ENCODE assay signal across 12 cellular contexts in genomic region chr2:13652531-13653313, GRCh38.
A peak's percentile ranks its signal among the peaks of the same experiment; 100 is the strongest.
DNase-seq lines count a peak whose midpoint lies in the region; ATAC-seq, FAIRE-seq and TF ChIP-seq lines count a peak whose summit lies in the region.
"Had no signal": no experiment of that assay in that cellular context is flagged by ENCODE, and none has a peak within 500 bp of the region (broad histone marks: within the 10 kb centered on the region; RNA-seq: fewer than 3 reads in every experiment).

No MANE protein-coding gene starts in this region.

- 50% methylated on average over 2 of the region's 2 CpGs for WGBS in GM12878 (ENCODE audit: insufficient coverage, insufficient replicate concordance, low lambda C conversion rate, missing lambda C conversion rate)

- no peaks in the 10 kb centered on the region for H4K20me1 ChIP-seq in GM12878 (ENCODE audit: control insufficient read depth, insufficient read depth)
- H4K20me1 ChIP-seq: BLaER1 had no signal

- H3K27ac ChIP-seq in GM12878 (ENCODE audit: control insufficient read depth, insufficient read depth) (no peak overlapping the region), tibial artery (no peak overlapping the region)
- H3K27ac ChIP-seq: BLaER1, neutrophil had no signal

- TF ChIP-seq CTCF in activated CD8-positive, alpha-beta T cell treated with anti-CD3 and anti-CD28 coated beads for 36 hours (IDR thresholded peaks at IDR 0.05): no peak
- TF ChIP-seq CTCF in GM12878 (IDR thresholded peaks at IDR 0.05 in 2 of 3, conservative IDR thresholded peaks at IDR 0.05 in 1 of 3; ENCODE audit: control insufficient read depth in 2 of 3, extremely low read depth in 1 of 3, insufficient read depth in 1 of 3, low read depth in 3 of 3, low read length in 3 of 3) (no peak), tibial artery (IDR thresholded peaks at IDR 0.05) (no peak)

- POLR2A ChIA-PET in activated CD8-positive, alpha-beta T cell treated with anti-CD3 and anti-CD28 coated beads for 36 hours (lab: Charles Lee): no interaction called here
- POLR2A ChIA-PET in activated CD8-positive, alpha-beta T cell treated with anti-CD3 and anti-CD28 coated beads, Interleukin-2, amount 10 ng/mL, durations not matched to agents 7 days and 5 days (lab: Charles Lee): no interaction called here
- POLR2A ChIA-PET in GM12878 (lab: Charles Lee): interaction anchor here (1.6 kb wide), 1 partner anchor 14 kb away, joined by 4 read pairs; no protein-coding TSS in a partner anchor

- no peak for TF ChIP-seq EP300 in GM12878 (IDR thresholded peaks at IDR 0.05; ENCODE audit: borderline replicate concordance in 1 of 2, control insufficient read depth in 1 of 2, low read depth in 2 of 2, low read length in 2 of 2)

- peak; percentile 25 for DNase-seq in activated CD8-positive, alpha-beta T cell treated with anti-CD3 and anti-CD28 coated beads for 36 hours
- no peak for DNase-seq in activated CD8-positive, alpha-beta T cell treated with anti-CD3 and anti-CD28 coated beads, Interleukin-2, amount 10 ng/mL, durations not matched to agents 7 days and 5 days
- peak; percentile 92 for DNase-seq in HT1080 (ENCODE audit: low read depth)
- no peak for DNase-seq in GM12878 (ENCODE audit: low read depth, low spot score)
- no peak for DNase-seq in stimulated activated effector memory CD8-positive, alpha-beta T cell treated with anti-CD3 and anti-CD28 coated beads, Interleukin-12 subunit alpha, Interleukin-12 subunit beta, amount 100 ng/mL, for 72 hours (ENCODE audit: low spot score in 2 of 2)
- DNase-seq in tibial artery: no peak
- no peak for DNase-seq in SKM-1 (lab: John Stamatoyannopoulos, UW; ENCODE audit: unreplicated experiment)
- DNase-seq in left lobe of liver (ENCODE audit: low spot score): no peak
- DNase-seq: activated CD4-positive, CD25-positive, alpha-beta regulatory T cell; NCI-H2107 had no signal

- SMC1A ChIA-PET in GM12878 (lab: Charles Lee; ENCODE audit: uncharacterized antibody, unreplicated experiment): interaction anchor here (0.8 to 1.3 kb wide), 3 partner anchors 14 to 76 kb away, joined by 3 to 6 read pairs (median 3); no protein-coding TSS in a partner anchor

- no peak overlapping the region for H3K9ac ChIP-seq in GM12878 (ENCODE audit: control insufficient read depth, insufficient read depth, low read length)
- H3K9ac ChIP-seq: BLaER1 had no signal

- TF ChIP-seq RAD21 in GM12878 (IDR thresholded peaks at IDR 0.05; ENCODE audit: insufficient read depth, low read depth, low read length): no peak

- TF ChIP-seq POLR2A in GM12878 (IDR thresholded peaks at IDR 0.05; ENCODE audit: low read depth, low read length): no peak

- no peaks in the 10 kb centered on the region for H3K79me2 ChIP-seq in GM12878 (ENCODE audit: control insufficient read depth, insufficient read depth, low read length)

- no peaks in the 10 kb centered on the region for H3K36me3 Mint-ChIP-seq in activated CD8-positive, alpha-beta T cell treated with anti-CD3 and anti-CD28 coated beads for 36 hours (ENCODE audit: low read depth)
- H3K36me3 Mint-ChIP-seq in activated CD8-positive, alpha-beta T cell treated with anti-CD3 and anti-CD28 coated beads, Interleukin-2, amount 10 ng/mL, durations not matched to agents 7 days and 5 days (ENCODE audit: low read depth): no peaks in the 10 kb centered on the region
- no peaks in the 10 kb centered on the region for H3K36me3 Mint-ChIP-seq in stimulated activated effector memory CD8-positive, alpha-beta T cell treated with anti-CD3 and anti-CD28 coated beads, Interleukin-12 subunit alpha, Interleukin-12 subunit beta, amount 100 ng/mL, for 72 hours

- H3K4me1 ChIP-seq in GM12878 (ENCODE audit: control insufficient read depth, insufficient read depth, low read length) (peaks cover 5% of the 10 kb centered on the region; the same call in 1 of the 2 replicates), tibial artery (no peaks in the 10 kb centered on the region)
- H3K4me1 ChIP-seq: BLaER1 had no signal

- H3K27me3 Mint-ChIP-seq in activated CD8-positive, alpha-beta T cell treated with anti-CD3 and anti-CD28 coated beads for 36 hours: no peaks in the 10 kb centered on the region
- no peaks in the 10 kb centered on the region for H3K27me3 Mint-ChIP-seq in activated CD8-positive, alpha-beta T cell treated with anti-CD3 and anti-CD28 coated beads, Interleukin-2, amount 10 ng/mL, durations not matched to agents 7 days and 5 days (ENCODE audit: low read depth)

- no peak overlapping the region for H3K27ac Mint-ChIP-seq in activated CD8-positive, alpha-beta T cell treated with anti-CD3 and anti-CD28 coated beads for 36 hours
- no peak overlapping the region for H3K27ac Mint-ChIP-seq in activated CD8-positive, alpha-beta T cell treated with anti-CD3 and anti-CD28 coated beads, Interleukin-2, amount 10 ng/mL, durations not matched to agents 7 days and 5 days
- no peak overlapping the region for H3K27ac Mint-ChIP-seq in stimulated activated effector memory CD8-positive, alpha-beta T cell treated with anti-CD3 and anti-CD28 coated beads, Interleukin-12 subunit alpha, Interleukin-12 subunit beta, amount 100 ng/mL, for 72 hours

- no peaks in the 10 kb centered on the region for H3K4me1 Mint-ChIP-seq in activated CD8-positive, alpha-beta T cell treated with anti-CD3 and anti-CD28 coated beads for 36 hours (ENCODE audit: low read depth)
- H3K4me1 Mint-ChIP-seq in activated CD8-positive, alpha-beta T cell treated with anti-CD3 and anti-CD28 coated beads, Interleukin-2, amount 10 ng/mL, durations not matched to agents 7 days and 5 days (ENCODE audit: low read depth): no peaks in the 10 kb centered on the region
- no peaks in the 10 kb centered on the region for H3K4me1 Mint-ChIP-seq in stimulated activated effector memory CD8-positive, alpha-beta T cell treated with anti-CD3 and anti-CD28 coated beads, Interleukin-12 subunit alpha, Interleukin-12 subunit beta, amount 100 ng/mL, for 72 hours

- no peaks in the 10 kb centered on the region for H3K27me3 ChIP-seq in GM12878 (replicated peaks in 1 of 2; ENCODE audit: control insufficient read depth in 2 of 2, insufficient read depth in 2 of 2, low read length in 1 of 2)
- no peaks in the 10 kb centered on the region for H3K27me3 ChIP-seq in tibial artery
- H3K27me3 ChIP-seq: BLaER1, neutrophil had no signal

- H3K36me3 ChIP-seq in GM12878 (ENCODE audit: control insufficient read depth in 2 of 2, insufficient read depth in 2 of 2, low read length in 1 of 2) (no peaks in the 10 kb centered on the region), tibial artery (no peaks in the 10 kb centered on the region)
- H3K36me3 ChIP-seq: BLaER1, neutrophil had no signal

- CTCF ChIA-PET in activated CD8-positive, alpha-beta T cell treated with anti-CD3 and anti-CD28 coated beads for 36 hours (lab: Charles Lee): no interaction called here
- CTCF ChIA-PET in activated CD8-positive, alpha-beta T cell treated with anti-CD3 and anti-CD28 coated beads, Interleukin-2, amount 10 ng/mL, durations not matched to agents 7 days and 5 days (lab: Charles Lee): no interaction called here
- CTCF ChIA-PET in GM12878 (lab: Yijun Ruan, JAX): no interaction called here

- peaks cover 16% of the 10 kb centered on the region for H3K9me3 ChIP-seq in GM12878 (replicated peaks; ENCODE audit: control insufficient read depth, insufficient read depth, low read length)
- no peaks in the 10 kb centered on the region for H3K9me3 ChIP-seq in tibial artery
- H3K9me3 ChIP-seq: neutrophil had no signal

- H3K4me3 Mint-ChIP-seq in activated CD8-positive, alpha-beta T cell treated with anti-CD3 and anti-CD28 coated beads for 36 hours: no peak overlapping the region
- H3K4me3 Mint-ChIP-seq in activated CD8-positive, alpha-beta T cell treated with anti-CD3 and anti-CD28 coated beads, Interleukin-2, amount 10 ng/mL, durations not matched to agents 7 days and 5 days: no peak overlapping the region
- H3K4me3 Mint-ChIP-seq in stimulated activated effector memory CD8-positive, alpha-beta T cell treated with anti-CD3 and anti-CD28 coated beads, Interleukin-12 subunit alpha, Interleukin-12 subunit beta, amount 100 ng/mL, for 72 hours: no peak overlapping the region

- RAD21 ChIA-PET in GM12878 (lab: Charles Lee; ENCODE audit: unreplicated experiment): interaction anchor here (1.8 kb wide), 1 partner anchor 14 kb away, joined by 5 read pairs; no protein-coding TSS in a partner anchor

- H3K4me3 ChIP-seq in GM12878 (no peak overlapping the region), tibial artery (no peak overlapping the region)
- H3K4me3 ChIP-seq: BLaER1 had no signal

- no peak overlapping the region for H3K4me2 ChIP-seq in GM12878 (ENCODE audit: control insufficient read depth, insufficient read depth)
- H3K4me2 ChIP-seq: BLaER1 had no signal

- FAIRE-seq in GM12878 (lab: Jason Lieb, UNC): no peak

- peaks cover 11% of the 10 kb centered on the region for H3K9me3 Mint-ChIP-seq in activated CD8-positive, alpha-beta T cell treated with anti-CD3 and anti-CD28 coated beads for 36 hours
- peaks cover 3% of the 10 kb centered on the region for H3K9me3 Mint-ChIP-seq in activated CD8-positive, alpha-beta T cell treated with anti-CD3 and anti-CD28 coated beads, Interleukin-2, amount 10 ng/mL, durations not matched to agents 7 days and 5 days (ENCODE audit: insufficient read depth)
- peaks cover 11% of the 10 kb centered on the region for H3K9me3 Mint-ChIP-seq in stimulated activated effector memory CD8-positive, alpha-beta T cell treated with anti-CD3 and anti-CD28 coated beads, Interleukin-12 subunit alpha, Interleukin-12 subunit beta, amount 100 ng/mL, for 72 hours

- intact Hi-C loops in activated CD8-positive, alpha-beta T cell treated with anti-CD3 and anti-CD28 coated beads for 36 hours (cut with micrococcal nuclease): no loop called here
- intact Hi-C loops in GM12878 (cut with micrococcal nuclease; ENCODE audit: unreplicated experiment): no loop called here
- intact Hi-C loops in tibial artery (cut with DNase I; ENCODE audit: low total_unique reads): no loop called here

- in situ Hi-C loops in GM12878 (cut with MboI): no loop called here

- ATAC-seq in activated CD8-positive, alpha-beta T cell treated with anti-CD3 and anti-CD28 coated beads for 36 hours: no peak
- ATAC-seq in activated CD8-positive, alpha-beta T cell treated with anti-CD3 and anti-CD28 coated beads, Interleukin-2, amount 10 ng/mL, durations not matched to agents 7 days and 5 days: no peak
- ATAC-seq in GM12878 (peak; percentile 68), left lobe of liver (no peak)
- ATAC-seq in stimulated activated effector memory CD8-positive, alpha-beta T cell treated with anti-CD3 and anti-CD28 coated beads, Interleukin-12 subunit alpha, Interleukin-12 subunit beta, amount 100 ng/mL, for 72 hours: peak; percentile 42

- no TSS peak for BruUV-seq in GM12878 (replicated peaks; lab: Mats Ljungman, UMichigan)

- H2AFZ ChIP-seq in GM12878 (ENCODE audit: control insufficient read depth, low read depth, low read length): no peak overlapping the region

TF ChIP-seq in GM12878, 131 proteins besides CTCF, POLR2A, EP300 and RAD21 (continues in another document):
- 0 out of 2 replicates have a peak, but pooled peaks have one; percentile 14 for TF ChIP-seq TCF12 (IDR thresholded peaks at IDR 0.05; ENCODE audit: low read depth, low read length)

Comparison
In these comparisons a context has a peak if more than half of its experiments do, and no peak if none do; other contexts are left out.
1. DNase-seq: peak in activated CD8-positive, alpha-beta T cell treated with anti-CD3 and anti-CD28 coated beads for 36 hours (single experiment) and HT1080 (single experiment); none in activated CD8-positive, alpha-beta T cell treated with anti-CD3 and anti-CD28 coated beads, Interleukin-2, amount 10 ng/mL, durations not matched to agents 7 days and 5 days (single experiment), GM12878 (single experiment), stimulated activated effector memory CD8-positive, alpha-beta T cell treated with anti-CD3 and anti-CD28 coated beads, Interleukin-12 subunit alpha, Interleukin-12 subunit beta, amount 100 ng/mL, for 72 hours (0 of 2), tibial artery (0 of 2), SKM-1 (single experiment) and left lobe of liver (single experiment).
2. ATAC-seq: peak in GM12878 (single experiment) and stimulated activated effector memory CD8-positive, alpha-beta T cell treated with anti-CD3 and anti-CD28 coated beads, Interleukin-12 subunit alpha, Interleukin-12 subunit beta, amount 100 ng/mL, for 72 hours (single experiment); none in activated CD8-positive, alpha-beta T cell treated with anti-CD3 and anti-CD28 coated beads for 36 hours (single experiment), activated CD8-positive, alpha-beta T cell treated with anti-CD3 and anti-CD28 coated beads, Interleukin-2, amount 10 ng/mL, durations not matched to agents 7 days and 5 days (single experiment) and left lobe of liver (single experiment).